Comparison of ENCODE assay signal across 1 cellular context in the genomic region with DNA sequence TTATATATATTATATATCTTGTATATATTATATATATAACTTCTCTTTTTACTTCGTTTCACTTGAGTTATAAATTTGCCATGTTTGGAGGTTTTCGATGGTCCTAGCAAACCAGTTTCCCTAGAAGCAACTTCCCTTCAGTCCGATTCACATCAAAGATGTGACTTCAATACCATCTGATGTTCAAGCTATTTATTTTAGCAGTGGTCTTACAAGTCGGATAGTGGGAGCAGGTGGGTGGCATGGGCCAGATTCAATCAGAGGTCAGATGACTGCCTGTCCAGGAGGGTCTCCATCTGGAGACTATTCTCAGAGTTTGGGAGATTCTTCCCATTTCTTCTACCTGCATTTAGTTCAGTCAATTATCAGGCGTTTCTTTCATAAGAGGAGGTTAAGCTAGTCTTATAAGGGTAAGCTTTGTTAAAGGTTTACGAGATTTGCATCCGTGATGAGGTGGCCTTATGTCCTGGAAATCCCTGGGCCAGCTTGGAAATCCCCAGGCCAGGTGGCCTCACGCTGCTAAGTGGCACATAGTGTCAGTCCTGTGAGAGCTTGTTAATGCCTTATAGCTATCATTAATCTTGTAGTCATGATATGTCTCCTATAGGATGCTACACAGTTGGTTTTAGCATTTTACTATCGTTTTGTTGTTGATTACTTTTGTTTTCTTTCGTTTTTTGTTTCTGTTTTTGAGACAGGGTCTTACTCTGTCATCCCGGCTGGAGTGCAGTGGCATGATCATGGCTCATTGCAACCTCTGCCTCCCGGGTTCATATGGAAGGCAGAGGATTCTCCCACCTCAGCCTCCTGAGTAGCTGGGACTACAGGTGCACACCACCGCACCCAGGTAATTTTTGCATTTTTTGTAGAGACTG.
TF ChIP-seq lines count a peak whose summit lies in the region.

No MANE protein-coding gene starts in this region.

TF ChIP-seq in GM23338, 12 proteins besides CTCF, POLR2A, EP300 and RAD21 (continued from another document):
- TF ChIP-seq, protein P1, sequence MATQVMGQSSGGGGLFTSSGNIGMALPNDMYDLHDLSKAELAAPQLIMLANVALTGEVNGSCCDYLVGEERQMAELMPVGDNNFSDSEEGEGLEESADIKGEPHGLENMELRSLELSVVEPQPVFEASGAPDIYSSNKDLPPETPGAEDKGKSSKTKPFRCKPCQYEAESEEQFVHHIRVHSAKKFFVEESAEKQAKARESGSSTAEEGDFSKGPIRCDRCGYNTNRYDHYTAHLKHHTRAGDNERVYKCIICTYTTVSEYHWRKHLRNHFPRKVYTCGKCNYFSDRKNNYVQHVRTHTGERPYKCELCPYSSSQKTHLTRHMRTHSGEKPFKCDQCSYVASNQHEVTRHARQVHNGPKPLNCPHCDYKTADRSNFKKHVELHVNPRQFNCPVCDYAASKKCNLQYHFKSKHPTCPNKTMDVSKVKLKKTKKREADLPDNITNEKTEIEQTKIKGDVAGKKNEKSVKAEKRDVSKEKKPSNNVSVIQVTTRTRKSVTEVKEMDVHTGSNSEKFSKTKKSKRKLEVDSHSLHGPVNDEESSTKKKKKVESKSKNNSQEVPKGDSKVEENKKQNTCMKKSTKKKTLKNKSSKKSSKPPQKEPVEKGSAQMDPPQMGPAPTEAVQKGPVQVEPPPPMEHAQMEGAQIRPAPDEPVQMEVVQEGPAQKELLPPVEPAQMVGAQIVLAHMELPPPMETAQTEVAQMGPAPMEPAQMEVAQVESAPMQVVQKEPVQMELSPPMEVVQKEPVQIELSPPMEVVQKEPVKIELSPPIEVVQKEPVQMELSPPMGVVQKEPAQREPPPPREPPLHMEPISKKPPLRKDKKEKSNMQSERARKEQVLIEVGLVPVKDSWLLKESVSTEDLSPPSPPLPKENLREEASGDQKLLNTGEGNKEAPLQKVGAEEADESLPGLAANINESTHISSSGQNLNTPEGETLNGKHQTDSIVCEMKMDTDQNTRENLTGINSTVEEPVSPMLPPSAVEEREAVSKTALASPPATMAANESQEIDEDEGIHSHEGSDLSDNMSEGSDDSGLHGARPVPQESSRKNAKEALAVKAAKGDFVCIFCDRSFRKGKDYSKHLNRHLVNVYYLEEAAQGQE (IDR thresholded peaks at IDR 0.05; ENCODE audit: unreplicated experiment), result no peak
- TF ChIP-seq POLR2AphosphoS5 (IDR thresholded peaks at IDR 0.05; ENCODE audit: low read depth) (no peak), EZH2phosphoT487 (IDR thresholded peaks at IDR 0.05; ENCODE audit: unreplicated experiment) (no peak)
TF ChIP-seq in GM23338: peak in this region for 0.
